39 cellular contexts compared by ENCODE assay signal in the genomic region with DNA sequence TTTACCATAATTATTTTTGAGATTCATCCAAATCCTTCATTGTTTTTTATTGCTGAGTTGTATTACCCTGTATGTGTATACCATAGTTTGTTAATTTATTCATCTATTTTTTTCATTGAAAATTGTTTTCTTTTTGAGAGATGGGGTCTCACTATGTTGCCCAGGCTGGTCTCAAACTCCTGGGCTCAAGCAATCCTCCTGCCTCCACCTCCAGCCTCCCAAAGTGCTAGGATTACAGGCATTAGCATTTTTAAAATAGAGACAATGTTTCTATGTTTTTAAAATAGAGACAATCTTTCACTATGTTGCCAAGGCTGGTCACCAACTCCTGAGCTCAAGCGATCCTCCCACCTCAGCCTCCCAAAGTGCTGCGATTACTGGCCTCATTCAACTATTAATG.
"Had no signal": no experiment of that assay in that cellular context is flagged by ENCODE, and none has a peak within 500 bp of the region (broad histone marks: within the 10 kb centered on the region; RNA-seq: fewer than 3 reads in every experiment).

No MANE protein-coding gene starts in this region.

- H3K27me3 Mint-ChIP-seq: activated naive CD4-positive, alpha-beta T cell treated with anti-CD3 and anti-CD28 coated beads, Interleukin-2, amount 50 U/mL, for 24 hours; activated naive CD8-positive, alpha-beta T cell; activated naive CD8-positive, alpha-beta T cell treated with anti-CD3 and anti-CD28 coated beads for 36 hours; activated naive CD8-positive, alpha-beta T cell treated with anti-CD3 and anti-CD28 coated beads, Interleukin-2, amount 10 ng/mL, durations not matched to agents 7 days and 5 days; activated naive CD8-positive, alpha-beta T cell treated with anti-CD3 and anti-CD28 coated beads, Interleukin-2, amount 50 U/mL, for 24 hours; activated T-helper 17 cell treated with anti-CD3 and anti-CD28 coated beads, Interleukin-2, amount 50 U/mL, for 72 hours; central memory CD8-positive, alpha-beta T cell had no signal

- H3K27me3 ChIP-seq: adrenal gland, ascending aorta, body of pancreas, brain microvascular endothelial cell, cardiac muscle cell had no signal

- H3K9me3 Mint-ChIP-seq: activated naive CD4-positive, alpha-beta T cell treated with anti-CD3 and anti-CD28 coated beads for 36 hours; activated naive CD4-positive, alpha-beta T cell treated with anti-CD3 and anti-CD28 coated beads, Interleukin-2, amount 10 ng/mL, durations not matched to agents 7 days and 5 days; activated naive CD4-positive, alpha-beta T cell treated with anti-CD3 and anti-CD28 coated beads, Interleukin-2, amount 50 U/mL, for 24 hours; activated naive CD4-positive, alpha-beta T cell treated with anti-CD3 and anti-CD28 coated beads, Interleukin-2, amount 50 U/mL, for 72 hours; activated naive CD8-positive, alpha-beta T cell treated with anti-CD3 and anti-CD28 coated beads for 36 hours; activated naive CD8-positive, alpha-beta T cell treated with anti-CD3 and anti-CD28 coated beads, Interleukin-2, amount 10 ng/mL, durations not matched to agents 7 days and 5 days; activated naive CD8-positive, alpha-beta T cell treated with anti-CD3 and anti-CD28 coated beads, Interleukin-2, amount 50 U/mL, for 24 hours; activated T-cell treated with anti-CD3 and anti-CD28 coated beads, Interleukin-2, amount 50 U/mL, for 24 hours; activated T-cell treated with anti-CD3 and anti-CD28 coated beads, Interleukin-2, amount 50 U/mL, for 4 hours; activated T-cell treated with anti-CD3 and anti-CD28 coated beads, Interleukin-2, amount 50 U/mL, for 72 hours; activated T-helper 1 cell treated with anti-CD3 and anti-CD28 coated beads, Interleukin-12 subunit alpha, Interleukin-12 subunit beta, Interleukin-2, Interleukin-4 antibody, amounts not matched to agents 30 ng/mL and 10 ng/mL and 1 ng/mL, durations not matched to agents 14 hours and 24 hours and 36 hours; activated T-helper 17 cell treated with anti-CD3 and anti-CD28 coated beads, Interleukin-2, amount 50 U/mL, for 72 hours; activated T-helper 2 cell treated with anti-CD3 and anti-CD28 coated beads, Interferon-gamma antibody, Interleukin-2, Interleukin-4, amounts not matched to agents 10 μg/mL and 5 μg/mL and 100 μg/mL, durations not matched to agents 14 hours and 24 hours and 36 hours; central memory CD8-positive, alpha-beta T cell had no signal

- H3K27ac Mint-ChIP-seq: activated naive CD4-positive, alpha-beta T cell treated with anti-CD3 and anti-CD28 coated beads for 36 hours; activated naive CD4-positive, alpha-beta T cell treated with anti-CD3 and anti-CD28 coated beads, Interleukin-2, amount 10 ng/mL, durations not matched to agents 7 days and 5 days; activated naive CD4-positive, alpha-beta T cell treated with anti-CD3 and anti-CD28 coated beads, Interleukin-2, amount 50 U/mL, for 24 hours; activated naive CD4-positive, alpha-beta T cell treated with anti-CD3 and anti-CD28 coated beads, Interleukin-2, amount 50 U/mL, for 72 hours; activated naive CD8-positive, alpha-beta T cell; activated naive CD8-positive, alpha-beta T cell treated with anti-CD3 and anti-CD28 coated beads for 36 hours; activated naive CD8-positive, alpha-beta T cell treated with anti-CD3 and anti-CD28 coated beads, Interleukin-2, amount 10 ng/mL, durations not matched to agents 7 days and 5 days; activated naive CD8-positive, alpha-beta T cell treated with anti-CD3 and anti-CD28 coated beads, Interleukin-2, amount 50 U/mL, for 24 hours; activated T-cell treated with anti-CD3 and anti-CD28 coated beads, Interleukin-2, amount 50 U/mL, for 24 hours; activated T-cell treated with anti-CD3 and anti-CD28 coated beads, Interleukin-2, amount 50 U/mL, for 72 hours; activated T-helper 1 cell treated with anti-CD3 and anti-CD28 coated beads, Interleukin-12 subunit alpha, Interleukin-12 subunit beta, Interleukin-2, Interleukin-4 antibody, amounts not matched to agents 30 ng/mL and 10 ng/mL and 1 ng/mL, durations not matched to agents 14 hours and 24 hours and 36 hours; activated T-helper 17 cell treated with anti-CD3 and anti-CD28 coated beads, Interleukin-2, amount 50 U/mL, for 72 hours; activated T-helper 2 cell treated with anti-CD3 and anti-CD28 coated beads, Interferon-gamma antibody, Interleukin-2, Interleukin-4, amounts not matched to agents 10 μg/mL and 5 μg/mL and 100 μg/mL, durations not matched to agents 14 hours and 24 hours and 36 hours; brain had no signal

- H3K36me3 Mint-ChIP-seq: activated naive CD4-positive, alpha-beta T cell treated with anti-CD3 and anti-CD28 coated beads, Interleukin-2, amount 10 ng/mL, durations not matched to agents 7 days and 5 days; activated naive CD4-positive, alpha-beta T cell treated with anti-CD3 and anti-CD28 coated beads, Interleukin-2, amount 50 U/mL, for 24 hours; activated naive CD4-positive, alpha-beta T cell treated with anti-CD3 and anti-CD28 coated beads, Interleukin-2, amount 50 U/mL, for 72 hours; activated naive CD8-positive, alpha-beta T cell; activated naive CD8-positive, alpha-beta T cell treated with anti-CD3 and anti-CD28 coated beads for 36 hours; activated naive CD8-positive, alpha-beta T cell treated with anti-CD3 and anti-CD28 coated beads, Interleukin-2, amount 10 ng/mL, durations not matched to agents 7 days and 5 days; brain had no signal

- H3K4me3 Mint-ChIP-seq: activated naive CD4-positive, alpha-beta T cell treated with anti-CD3 and anti-CD28 coated beads for 36 hours; activated naive CD4-positive, alpha-beta T cell treated with anti-CD3 and anti-CD28 coated beads, Interleukin-2, amount 10 ng/mL, durations not matched to agents 7 days and 5 days; activated naive CD4-positive, alpha-beta T cell treated with anti-CD3 and anti-CD28 coated beads, Interleukin-2, amount 50 U/mL, for 24 hours; activated naive CD8-positive, alpha-beta T cell; activated naive CD8-positive, alpha-beta T cell treated with anti-CD3 and anti-CD28 coated beads for 36 hours; activated naive CD8-positive, alpha-beta T cell treated with anti-CD3 and anti-CD28 coated beads, Interleukin-2, amount 10 ng/mL, durations not matched to agents 7 days and 5 days; activated naive CD8-positive, alpha-beta T cell treated with anti-CD3 and anti-CD28 coated beads, Interleukin-2, amount 50 U/mL, for 24 hours; activated T-cell treated with anti-CD3 and anti-CD28 coated beads, Interleukin-2, amount 50 U/mL, for 24 hours; activated T-cell treated with anti-CD3 and anti-CD28 coated beads, Interleukin-2, amount 50 U/mL, for 4 hours; activated T-cell treated with anti-CD3 and anti-CD28 coated beads, Interleukin-2, amount 50 U/mL, for 72 hours; activated T-helper 1 cell treated with anti-CD3 and anti-CD28 coated beads, Interleukin-12 subunit alpha, Interleukin-12 subunit beta, Interleukin-2, Interleukin-4 antibody, amounts not matched to agents 30 ng/mL and 10 ng/mL and 1 ng/mL, durations not matched to agents 14 hours and 24 hours and 36 hours; activated T-helper 17 cell treated with anti-CD3 and anti-CD28 coated beads, Interleukin-2, amount 50 U/mL, for 72 hours; brain; central memory CD8-positive, alpha-beta T cell had no signal

- H3K27ac ChIP-seq: ascending aorta, brain microvascular endothelial cell, breast epithelium, cardiac muscle cell had no signal

- H3K4me3 ChIP-seq: adrenal gland, ascending aorta, body of pancreas, breast epithelium, cardiac muscle cell had no signal

- H3K4me1 ChIP-seq: adrenal gland, ascending aorta, breast epithelium had no signal

- ATAC-seq: activated naive CD4-positive, alpha-beta T cell treated with anti-CD3 and anti-CD28 coated beads, Interleukin-2, amount 50 U/mL, for 72 hours; activated naive CD8-positive, alpha-beta T cell treated with anti-CD3 and anti-CD28 coated beads, Interleukin-2, amount 50 U/mL, for 24 hours; activated T-cell treated with anti-CD3 and anti-CD28 coated beads, Interleukin-2, amount 50 U/mL, for 4 hours; activated T-cell treated with anti-CD3 and anti-CD28 coated beads, Interleukin-2, amount 50 U/mL, for 72 hours; activated T-helper 17 cell treated with anti-CD3 and anti-CD28 coated beads, Interleukin-2, amount 50 U/mL, for 72 hours; body of pancreas had no signal

- DNase-seq: activated effector memory CD4-positive, alpha-beta T cell treated with anti-CD3 and anti-CD28 coated beads, Interleukin-2, amount 50 U/mL, for 16 hours; activated effector memory CD4-positive, alpha-beta T cell treated with Interleukin-2 at 50 U/mL for 16 hours; activated gamma-delta T cell; activated gamma-delta T cell treated with Interleukin-2 at 50 U/mL for 16 hours; activated naive CD4-positive, alpha-beta T cell; activated naive CD4-positive, alpha-beta T cell treated with anti-CD3 and anti-CD28 coated beads for 36 hours; activated naive CD4-positive, alpha-beta T cell treated with anti-CD3 and anti-CD28 coated beads, Interleukin-2, amount 10 ng/mL, durations not matched to agents 7 days and 5 days; activated naive CD4-positive, alpha-beta T cell treated with anti-CD3 and anti-CD28 coated beads, Interleukin-2, amount 50 U/mL, for 16 hours; activated naive CD4-positive, alpha-beta T cell treated with Interleukin-2 at 50 U/mL for 16 hours; activated naive CD8-positive, alpha-beta T cell treated with anti-CD3 and anti-CD28 coated beads for 36 hours; activated naive CD8-positive, alpha-beta T cell treated with anti-CD3 and anti-CD28 coated beads, Interleukin-2, amount 10 ng/mL, durations not matched to agents 7 days and 5 days; activated naive CD8-positive, alpha-beta T cell treated with anti-CD3 and anti-CD28 coated beads, Interleukin-2, amount 50 U/mL, for 24 hours; activated T-cell treated with anti-CD3 and anti-CD28 coated beads, Interleukin-2, amount 50 U/mL, for 1 hour; activated T-cell treated with anti-CD3 and anti-CD28 coated beads, Interleukin-2, amount 50 U/mL, for 24 hours; activated T-cell treated with anti-CD3 and anti-CD28 coated beads, Interleukin-2, amount 50 U/mL, for 4 hours; activated T-cell treated with anti-CD3 and anti-CD28 coated beads, Interleukin-2, amount 50 U/mL, for 48 hours; activated T-cell treated with anti-CD3 and anti-CD28 coated beads, Interleukin-2, amount 50 U/mL, for 72 hours; amniotic stem cell; amygdala; anterior cingulate cortex; aorta; body of pancreas; brain microvascular endothelial cell; caudate nucleus; central memory CD4-positive, alpha-beta T cell; cerebellar nuclear complex had no signal

- H3K9me3 ChIP-seq: adrenal gland, ascending aorta, body of pancreas, breast epithelium had no signal

- FAIRE-seq: bronchial epithelial cell had no signal

- H3K36me3 ChIP-seq: adrenal gland, ascending aorta, brain microvascular endothelial cell, breast epithelium, cardiac muscle cell had no signal
